In genomic region chr13:55569082-55569481, GRCh38 we compare ENCODE assay signal across 34 cellular contexts.
"Had no signal": no experiment of that assay in that cellular context is flagged by ENCODE, and none has a peak within 500 bp of the region (broad histone marks: within the 10 kb centered on the region; RNA-seq: fewer than 3 reads in every experiment).

No MANE protein-coding gene starts in this region.

- H3K36me3 Mint-ChIP-seq: activated naive CD4-positive, alpha-beta T cell treated with anti-CD3 and anti-CD28 coated beads, Interleukin-2, amount 10 ng/mL, durations not matched to agents 7 days and 5 days; activated naive CD4-positive, alpha-beta T cell treated with anti-CD3 and anti-CD28 coated beads, Interleukin-2, amount 50 U/mL, for 24 hours; activated naive CD4-positive, alpha-beta T cell treated with anti-CD3 and anti-CD28 coated beads, Interleukin-2, amount 50 U/mL, for 72 hours; activated naive CD8-positive, alpha-beta T cell; activated naive CD8-positive, alpha-beta T cell treated with anti-CD3 and anti-CD28 coated beads for 36 hours; activated naive CD8-positive, alpha-beta T cell treated with anti-CD3 and anti-CD28 coated beads, Interleukin-2, amount 10 ng/mL, durations not matched to agents 7 days and 5 days; brain had no signal

- H3K9me3 Mint-ChIP-seq: activated naive CD4-positive, alpha-beta T cell treated with anti-CD3 and anti-CD28 coated beads, Interleukin-2, amount 50 U/mL, for 24 hours; activated naive CD8-positive, alpha-beta T cell treated with anti-CD3 and anti-CD28 coated beads, Interleukin-2, amount 50 U/mL, for 24 hours; activated T-helper 1 cell treated with anti-CD3 and anti-CD28 coated beads, Interleukin-12 subunit alpha, Interleukin-12 subunit beta, Interleukin-2, Interleukin-4 antibody, amounts not matched to agents 30 ng/mL and 10 ng/mL and 1 ng/mL, durations not matched to agents 14 hours and 24 hours and 36 hours; brain had no signal

- H3K4me1 Mint-ChIP-seq: activated naive CD4-positive, alpha-beta T cell treated with anti-CD3 and anti-CD28 coated beads, Interleukin-2, amount 10 ng/mL, durations not matched to agents 7 days and 5 days; activated naive CD4-positive, alpha-beta T cell treated with anti-CD3 and anti-CD28 coated beads, Interleukin-2, amount 50 U/mL, for 24 hours; activated naive CD8-positive, alpha-beta T cell treated with anti-CD3 and anti-CD28 coated beads for 36 hours; activated naive CD8-positive, alpha-beta T cell treated with anti-CD3 and anti-CD28 coated beads, Interleukin-2, amount 10 ng/mL, durations not matched to agents 7 days and 5 days; activated naive CD8-positive, alpha-beta T cell treated with anti-CD3 and anti-CD28 coated beads, Interleukin-2, amount 50 U/mL, for 24 hours; activated T-helper 17 cell treated with anti-CD3 and anti-CD28 coated beads, Interleukin-2, amount 50 U/mL, for 72 hours; central memory CD8-positive, alpha-beta T cell had no signal

- H3K27ac Mint-ChIP-seq: activated naive CD4-positive, alpha-beta T cell treated with anti-CD3 and anti-CD28 coated beads for 36 hours; activated naive CD4-positive, alpha-beta T cell treated with anti-CD3 and anti-CD28 coated beads, Interleukin-2, amount 10 ng/mL, durations not matched to agents 7 days and 5 days; activated naive CD4-positive, alpha-beta T cell treated with anti-CD3 and anti-CD28 coated beads, Interleukin-2, amount 50 U/mL, for 24 hours; activated naive CD4-positive, alpha-beta T cell treated with anti-CD3 and anti-CD28 coated beads, Interleukin-2, amount 50 U/mL, for 72 hours; activated naive CD8-positive, alpha-beta T cell; activated naive CD8-positive, alpha-beta T cell treated with anti-CD3 and anti-CD28 coated beads for 36 hours; activated naive CD8-positive, alpha-beta T cell treated with anti-CD3 and anti-CD28 coated beads, Interleukin-2, amount 10 ng/mL, durations not matched to agents 7 days and 5 days; activated naive CD8-positive, alpha-beta T cell treated with anti-CD3 and anti-CD28 coated beads, Interleukin-2, amount 50 U/mL, for 24 hours; activated T-cell treated with anti-CD3 and anti-CD28 coated beads, Interleukin-2, amount 50 U/mL, for 24 hours; activated T-cell treated with anti-CD3 and anti-CD28 coated beads, Interleukin-2, amount 50 U/mL, for 72 hours; activated T-helper 1 cell treated with anti-CD3 and anti-CD28 coated beads, Interleukin-12 subunit alpha, Interleukin-12 subunit beta, Interleukin-2, Interleukin-4 antibody, amounts not matched to agents 30 ng/mL and 10 ng/mL and 1 ng/mL, durations not matched to agents 14 hours and 24 hours and 36 hours; activated T-helper 17 cell treated with anti-CD3 and anti-CD28 coated beads, Interleukin-2, amount 50 U/mL, for 72 hours; activated T-helper 2 cell treated with anti-CD3 and anti-CD28 coated beads, Interferon-gamma antibody, Interleukin-2, Interleukin-4, amounts not matched to agents 10 μg/mL and 5 μg/mL and 100 μg/mL, durations not matched to agents 14 hours and 24 hours and 36 hours; brain had no signal

- H3K4me3 Mint-ChIP-seq: activated naive CD4-positive, alpha-beta T cell treated with anti-CD3 and anti-CD28 coated beads for 36 hours; activated naive CD4-positive, alpha-beta T cell treated with anti-CD3 and anti-CD28 coated beads, Interleukin-2, amount 10 ng/mL, durations not matched to agents 7 days and 5 days; activated naive CD4-positive, alpha-beta T cell treated with anti-CD3 and anti-CD28 coated beads, Interleukin-2, amount 50 U/mL, for 24 hours; activated naive CD8-positive, alpha-beta T cell; activated naive CD8-positive, alpha-beta T cell treated with anti-CD3 and anti-CD28 coated beads for 36 hours; activated naive CD8-positive, alpha-beta T cell treated with anti-CD3 and anti-CD28 coated beads, Interleukin-2, amount 10 ng/mL, durations not matched to agents 7 days and 5 days; activated naive CD8-positive, alpha-beta T cell treated with anti-CD3 and anti-CD28 coated beads, Interleukin-2, amount 50 U/mL, for 24 hours; activated T-cell treated with anti-CD3 and anti-CD28 coated beads, Interleukin-2, amount 50 U/mL, for 24 hours; activated T-cell treated with anti-CD3 and anti-CD28 coated beads, Interleukin-2, amount 50 U/mL, for 4 hours; activated T-cell treated with anti-CD3 and anti-CD28 coated beads, Interleukin-2, amount 50 U/mL, for 72 hours; activated T-helper 1 cell treated with anti-CD3 and anti-CD28 coated beads, Interleukin-12 subunit alpha, Interleukin-12 subunit beta, Interleukin-2, Interleukin-4 antibody, amounts not matched to agents 30 ng/mL and 10 ng/mL and 1 ng/mL, durations not matched to agents 14 hours and 24 hours and 36 hours; activated T-helper 17 cell treated with anti-CD3 and anti-CD28 coated beads, Interleukin-2, amount 50 U/mL, for 72 hours; brain; central memory CD8-positive, alpha-beta T cell had no signal

- ATAC-seq: activated naive CD4-positive, alpha-beta T cell treated with anti-CD3 and anti-CD28 coated beads, Interleukin-2, amount 50 U/mL, for 72 hours; activated naive CD8-positive, alpha-beta T cell treated with anti-CD3 and anti-CD28 coated beads, Interleukin-2, amount 50 U/mL, for 24 hours; activated T-cell treated with anti-CD3 and anti-CD28 coated beads, Interleukin-2, amount 50 U/mL, for 4 hours; activated T-cell treated with anti-CD3 and anti-CD28 coated beads, Interleukin-2, amount 50 U/mL, for 72 hours; activated T-helper 17 cell treated with anti-CD3 and anti-CD28 coated beads, Interleukin-2, amount 50 U/mL, for 72 hours; body of pancreas had no signal

- H3K27me3 Mint-ChIP-seq: activated naive CD4-positive, alpha-beta T cell treated with anti-CD3 and anti-CD28 coated beads, Interleukin-2, amount 10 ng/mL, durations not matched to agents 7 days and 5 days; activated naive CD4-positive, alpha-beta T cell treated with anti-CD3 and anti-CD28 coated beads, Interleukin-2, amount 50 U/mL, for 24 hours; activated naive CD8-positive, alpha-beta T cell; activated naive CD8-positive, alpha-beta T cell treated with anti-CD3 and anti-CD28 coated beads for 36 hours; activated naive CD8-positive, alpha-beta T cell treated with anti-CD3 and anti-CD28 coated beads, Interleukin-2, amount 10 ng/mL, durations not matched to agents 7 days and 5 days; activated naive CD8-positive, alpha-beta T cell treated with anti-CD3 and anti-CD28 coated beads, Interleukin-2, amount 50 U/mL, for 24 hours; activated T-cell treated with anti-CD3 and anti-CD28 coated beads, Interleukin-2, amount 50 U/mL, for 24 hours; activated T-helper 17 cell treated with anti-CD3 and anti-CD28 coated beads, Interleukin-2, amount 50 U/mL, for 72 hours; brain; central memory CD8-positive, alpha-beta T cell had no signal

- DNase-seq: activated effector memory CD4-positive, alpha-beta T cell treated with anti-CD3 and anti-CD28 coated beads, Interleukin-2, amount 50 U/mL, for 16 hours; activated effector memory CD4-positive, alpha-beta T cell treated with Interleukin-2 at 50 U/mL for 16 hours; activated gamma-delta T cell; activated gamma-delta T cell treated with Interleukin-2 at 50 U/mL for 16 hours; activated naive CD4-positive, alpha-beta T cell; activated naive CD4-positive, alpha-beta T cell treated with anti-CD3 and anti-CD28 coated beads for 36 hours; activated naive CD4-positive, alpha-beta T cell treated with anti-CD3 and anti-CD28 coated beads, Interleukin-2, amount 10 ng/mL, durations not matched to agents 7 days and 5 days; activated naive CD4-positive, alpha-beta T cell treated with anti-CD3 and anti-CD28 coated beads, Interleukin-2, amount 50 U/mL, for 16 hours; activated naive CD4-positive, alpha-beta T cell treated with Interleukin-2 at 50 U/mL for 16 hours; activated naive CD8-positive, alpha-beta T cell treated with anti-CD3 and anti-CD28 coated beads for 36 hours; activated naive CD8-positive, alpha-beta T cell treated with anti-CD3 and anti-CD28 coated beads, Interleukin-2, amount 10 ng/mL, durations not matched to agents 7 days and 5 days; activated naive CD8-positive, alpha-beta T cell treated with anti-CD3 and anti-CD28 coated beads, Interleukin-2, amount 50 U/mL, for 24 hours; activated T-cell treated with anti-CD3 and anti-CD28 coated beads, Interleukin-2, amount 50 U/mL, for 24 hours; activated T-cell treated with anti-CD3 and anti-CD28 coated beads, Interleukin-2, amount 50 U/mL, for 4 hours; activated T-cell treated with anti-CD3 and anti-CD28 coated beads, Interleukin-2, amount 50 U/mL, for 48 hours; activated T-cell treated with anti-CD3 and anti-CD28 coated beads, Interleukin-2, amount 50 U/mL, for 72 hours; adrenal gland; amniotic stem cell; amygdala; anterior cingulate cortex; aorta; body of pancreas; brain microvascular endothelial cell; caudate nucleus; central memory CD4-positive, alpha-beta T cell; cerebellar nuclear complex had no signal
